ENCODE assay signal across 1 cellular context in the genomic region with DNA sequence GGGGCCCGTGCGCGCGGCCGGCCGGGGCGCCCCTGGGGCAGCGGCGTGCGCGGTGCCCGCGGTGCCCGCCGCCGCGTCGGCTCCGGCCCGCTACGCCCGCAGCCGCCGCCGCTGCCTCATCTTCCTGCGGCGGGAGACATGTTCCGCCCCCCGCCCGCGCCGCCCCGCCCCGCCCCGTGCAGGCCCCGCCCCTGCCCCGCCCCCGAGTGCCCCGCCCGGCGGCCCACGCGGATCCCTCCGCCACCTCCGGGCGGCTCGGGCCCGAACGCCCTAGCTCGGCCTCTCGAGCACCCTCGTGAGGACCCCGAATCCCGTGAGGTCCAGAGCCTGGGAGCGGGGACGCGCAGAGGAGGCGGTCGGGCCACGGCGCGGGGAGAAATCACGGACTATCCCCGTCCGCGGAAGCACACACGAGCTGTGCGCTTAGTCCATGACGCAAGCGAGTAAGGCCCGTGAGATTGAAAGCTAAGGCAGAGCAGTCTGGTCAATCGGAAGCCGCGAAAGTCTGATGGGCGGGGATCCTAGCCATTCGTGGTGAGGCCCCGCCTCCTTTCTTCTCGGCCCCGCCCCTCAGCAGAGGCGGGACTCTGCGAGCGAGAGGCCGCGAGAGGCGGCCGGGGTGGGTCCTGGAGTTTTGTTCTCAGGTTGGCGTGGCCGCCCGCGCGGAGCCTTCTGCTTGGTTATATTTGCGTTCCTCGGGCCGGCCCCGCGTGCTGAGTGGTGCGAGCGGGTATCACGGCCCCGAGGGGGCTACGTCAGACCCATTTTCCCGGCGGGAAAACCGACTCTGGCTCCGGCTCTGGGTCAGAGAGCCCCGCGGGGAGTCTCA.
A peak's percentile ranks its signal among the peaks of the same experiment; 100 is the strongest.
TF ChIP-seq lines count a peak whose summit lies in the region.

TCF3 (minus strand) TSS at position 145 of the 829 bp plus-strand sequence. CDS start 2,367 bp downstream, outside the sequence.

TF ChIP-seq in HEK293, 187 proteins besides CTCF, POLR2A, EP300 and RAD21 (continued from another document):
- TF ChIP-seq, protein P1, sequence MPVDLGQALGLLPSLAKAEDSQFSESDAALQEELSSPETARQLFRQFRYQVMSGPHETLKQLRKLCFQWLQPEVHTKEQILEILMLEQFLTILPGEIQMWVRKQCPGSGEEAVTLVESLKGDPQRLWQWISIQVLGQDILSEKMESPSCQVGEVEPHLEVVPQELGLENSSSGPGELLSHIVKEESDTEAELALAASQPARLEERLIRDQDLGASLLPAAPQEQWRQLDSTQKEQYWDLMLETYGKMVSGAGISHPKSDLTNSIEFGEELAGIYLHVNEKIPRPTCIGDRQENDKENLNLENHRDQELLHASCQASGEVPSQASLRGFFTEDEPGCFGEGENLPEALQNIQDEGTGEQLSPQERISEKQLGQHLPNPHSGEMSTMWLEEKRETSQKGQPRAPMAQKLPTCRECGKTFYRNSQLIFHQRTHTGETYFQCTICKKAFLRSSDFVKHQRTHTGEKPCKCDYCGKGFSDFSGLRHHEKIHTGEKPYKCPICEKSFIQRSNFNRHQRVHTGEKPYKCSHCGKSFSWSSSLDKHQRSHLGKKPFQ (tag by site-specific recombination; IDR thresholded peaks at IDR 0.05) = no peak
- TF ChIP-seq ZBTB10 (tag by site-specific recombination; IDR thresholded peaks at IDR 0.05) (0 out of 2 replicates have a peak, but pooled peaks have one; percentile 36), ZFP69B (tag by site-specific recombination; IDR thresholded peaks at IDR 0.05) (peak; percentile 91), ZNF658 (tag by site-specific recombination; IDR thresholded peaks at IDR 0.05) (0 out of 2 replicates have a peak, but pooled peaks have one; percentile 77), ZNF561 (tag by site-specific recombination; IDR thresholded peaks at IDR 0.05; ENCODE audit: borderline replicate concordance) (peak; percentile 81; the same call in 1 of the 2 replicates), ZNF16 (tag by site-specific recombination; IDR thresholded peaks at IDR 0.05; ENCODE audit: low read depth) (no peak), IKZF3 (tag by site-specific recombination; IDR thresholded peaks at IDR 0.05) (peak; percentile 71), SP3 (tag by site-specific recombination; IDR thresholded peaks at IDR 0.05) (peak; percentile 100), ZNF416 (tag by site-specific recombination; IDR thresholded peaks at IDR 0.05) (no peak), HOXA7 (CRISPR knock-in tag; IDR thresholded peaks at IDR 0.05; ENCODE audit: borderline replicate concordance) (no peak), ZNF571 (tag by site-specific recombination; IDR thresholded peaks at IDR 0.05) (no peak), SP2 (tag by site-specific recombination; IDR thresholded peaks at IDR 0.05) (peak; percentile 97), ZNF48 (tag by site-specific recombination; IDR thresholded peaks at IDR 0.05) (no peak), ZBTB1 (tag by site-specific recombination; IDR thresholded peaks at IDR 0.05) (no peak; the same call in 1 of the 2 replicates), ZNF600 (tag by site-specific recombination; IDR thresholded peaks at IDR 0.05) (no peak), ZSCAN4 (tag by site-specific recombination; IDR thresholded peaks at IDR 0.05) (peak; percentile 73), ZNF624 (tag by site-specific recombination; IDR thresholded peaks at IDR 0.05) (no peak), REPIN1 (tag by site-specific recombination; IDR thresholded peaks at IDR 0.05; ENCODE audit: low read depth) (no peak), ZNF24 (tag by site-specific recombination; IDR thresholded peaks at IDR 0.05) (peak; percentile 89; the same call in 1 of the 2 replicates), ZNF776 (tag by site-specific recombination; IDR thresholded peaks at IDR 0.05; ENCODE audit: borderline replicate concordance) (no peak), MYNN (tag by site-specific recombination; IDR thresholded peaks at IDR 0.05; ENCODE audit: borderline replicate concordance) (no peak)
- TF ChIP-seq, protein P2, sequence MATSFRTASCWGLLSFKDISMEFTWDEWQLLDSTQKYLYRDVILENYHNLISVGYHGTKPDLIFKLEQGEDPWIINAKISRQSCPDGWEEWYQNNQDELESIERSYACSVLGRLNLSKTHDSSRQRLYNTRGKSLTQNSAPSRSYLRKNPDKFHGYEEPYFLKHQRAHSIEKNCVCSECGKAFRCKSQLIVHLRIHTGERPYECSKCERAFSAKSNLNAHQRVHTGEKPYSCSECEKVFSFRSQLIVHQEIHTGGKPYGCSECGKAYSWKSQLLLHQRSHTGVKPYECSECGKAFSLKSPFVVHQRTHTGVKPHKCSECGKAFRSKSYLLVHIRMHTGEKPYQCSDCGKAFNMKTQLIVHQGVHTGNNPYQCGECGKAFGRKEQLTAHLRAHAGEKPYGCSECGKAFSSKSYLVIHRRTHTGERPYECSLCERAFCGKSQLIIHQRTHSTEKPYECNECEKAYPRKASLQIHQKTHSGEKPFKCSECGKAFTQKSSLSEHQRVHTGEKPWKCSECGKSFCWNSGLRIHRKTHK (tag by site-specific recombination; IDR thresholded peaks at IDR 0.05) = no peak
